1 cellular context compared by ENCODE assay signal in the genomic region with DNA sequence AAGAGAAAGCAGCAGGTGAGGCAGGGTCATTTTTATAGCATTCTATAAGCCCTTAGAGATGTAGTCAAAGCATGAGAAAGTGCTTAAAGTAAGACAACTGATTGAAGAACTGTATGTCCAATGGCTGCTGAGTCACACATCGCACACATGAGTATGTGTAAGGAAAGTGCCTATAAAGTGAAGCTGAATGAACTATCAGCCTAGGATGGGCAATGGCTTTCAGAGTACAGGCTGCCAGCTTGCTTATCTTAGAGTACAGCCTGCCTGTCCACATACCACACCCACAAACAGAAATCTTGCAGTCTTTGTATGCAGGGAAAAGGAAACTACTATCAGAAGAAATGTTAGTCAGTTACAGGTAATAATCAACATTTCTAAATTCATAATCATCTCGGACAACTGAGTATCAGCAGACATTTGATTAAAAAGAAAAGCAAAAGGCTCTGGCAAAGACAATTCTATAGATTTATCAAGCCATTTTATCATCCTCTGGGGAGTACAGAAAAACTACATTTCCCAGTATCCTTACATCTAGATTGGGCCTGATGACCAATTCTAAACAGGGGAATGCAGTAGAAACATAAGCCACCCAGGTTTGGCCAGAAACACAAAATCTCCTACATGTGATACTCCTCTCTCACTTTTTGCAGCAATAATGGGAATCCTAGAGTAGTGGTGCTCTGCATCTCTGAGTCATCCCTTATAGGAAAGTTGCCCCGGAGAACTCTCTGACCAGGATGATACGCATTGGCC.
TF ChIP-seq lines count a peak whose summit lies in the region.

No MANE protein-coding gene starts in this region.

TF ChIP-seq in K562, 482 proteins besides CTCF, POLR2A, EP300 and RAD21 (continued from another document and continues in another):
- TF ChIP-seq ZBTB40 (IDR thresholded peaks at IDR 0.05) (no peak), ZBTB40 (CRISPR knock-in tag; IDR thresholded peaks at IDR 0.05) (no peak), BMI1 (IDR thresholded peaks at IDR 0.05; ENCODE audit: low read length) (no peak), ZNF324 (CRISPR knock-in tag; IDR thresholded peaks at IDR 0.05) (no peak), MXI1 (IDR thresholded peaks at IDR 0.05; ENCODE audit: low read depth, low read length) (no peak), CCNT2 (IDR thresholded peaks at IDR 0.05; ENCODE audit: borderline replicate concordance, extremely low read depth, insufficient read length, low read depth, low read length) (no peak), ZFP30 (CRISPR knock-in tag; IDR thresholded peaks at IDR 0.05; ENCODE audit: borderline replicate concordance) (no peak), CBFA2T2 (conservative IDR thresholded peaks at IDR 0.05) (peak; percentile 77), CBX5 (IDR thresholded peaks at IDR 0.05; ENCODE audit: borderline replicate concordance, low read depth) (no peak), FOS (IDR thresholded peaks at IDR 0.05; ENCODE audit: extremely low read depth, insufficient read length) (no peak), CBX2 (IDR thresholded peaks at IDR 0.05; ENCODE audit: insufficient read depth, low read length, poor library complexity, severe bottlenecking) (no peak), ZNF165 (CRISPR knock-in tag; IDR thresholded peaks at IDR 0.05; ENCODE audit: borderline replicate concordance) (no peak), ZBTB7A (IDR thresholded peaks at IDR 0.05; ENCODE audit: borderline replicate concordance, control insufficient read depth, low read depth, low read length) (no peak), ZNF551 (CRISPR knock-in tag; IDR thresholded peaks at IDR 0.05) (no peak), TEAD2 (tag; IDR thresholded peaks at IDR 0.05) (no peak), GTF3C2 (IDR thresholded peaks at IDR 0.05; ENCODE audit: borderline replicate concordance, extremely low read depth, insufficient read length) (no peak), SMARCB1 (IDR thresholded peaks at IDR 0.05; ENCODE audit: insufficient read length, low read depth) (no peak), GTF2A2 (tag; IDR thresholded peaks at IDR 0.05) (no peak), CSDE1 (IDR thresholded peaks at IDR 0.05) (no peak), CBX1 (IDR thresholded peaks at IDR 0.05; ENCODE audit: low read depth) (no peak), OTX1 (CRISPR knock-in tag; IDR thresholded peaks at IDR 0.05) (no peak), CHD2 (IDR thresholded peaks at IDR 0.05; ENCODE audit: low read depth, low read length) (no peak), TCF7 (IDR thresholded peaks at IDR 0.05; ENCODE audit: borderline replicate concordance) (no peak), POLR3A (IDR thresholded peaks at IDR 0.05; ENCODE audit: borderline replicate concordance, extremely low read depth, insufficient read depth, insufficient read length) (no peak), HMG20A (CRISPR knock-in tag; conservative IDR thresholded peaks at IDR 0.05) (no peak), BRD9 (IDR thresholded peaks at IDR 0.05; ENCODE audit: low read depth, partially characterized antibody) (no peak), NRF1 (conservative IDR thresholded peaks at IDR 0.05 in 1 of 2, IDR thresholded peaks at IDR 0.05 in 1 of 2) (0 out of 4 replicates have a peak, but pooled peaks of 1 of the 2 experiments have one; percentile 21), STAT5A (IDR thresholded peaks at IDR 0.05; ENCODE audit: borderline replicate concordance, low read length) (peak; percentile 78), ZBTB11 (CRISPR knock-in tag; IDR thresholded peaks at IDR 0.05) (no peak)
- TF ChIP-seq, protein P1, sequence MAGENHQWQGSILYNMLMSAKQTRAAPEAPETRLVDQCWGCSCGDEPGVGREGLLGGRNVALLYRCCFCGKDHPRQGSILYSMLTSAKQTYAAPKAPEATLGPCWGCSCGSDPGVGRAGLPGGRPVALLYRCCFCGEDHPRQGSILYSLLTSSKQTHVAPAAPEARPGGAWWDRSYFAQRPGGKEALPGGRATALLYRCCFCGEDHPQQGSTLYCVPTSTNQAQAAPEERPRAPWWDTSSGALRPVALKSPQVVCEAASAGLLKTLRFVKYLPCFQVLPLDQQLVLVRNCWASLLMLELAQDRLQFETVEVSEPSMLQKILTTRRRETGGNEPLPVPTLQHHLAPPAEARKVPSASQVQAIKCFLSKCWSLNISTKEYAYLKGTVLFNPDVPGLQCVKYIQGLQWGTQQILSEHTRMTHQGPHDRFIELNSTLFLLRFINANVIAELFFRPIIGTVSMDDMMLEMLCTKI (IDR thresholded peaks at IDR 0.05; ENCODE audit: partially characterized antibody): no peak
- TF ChIP-seq, protein P2, sequence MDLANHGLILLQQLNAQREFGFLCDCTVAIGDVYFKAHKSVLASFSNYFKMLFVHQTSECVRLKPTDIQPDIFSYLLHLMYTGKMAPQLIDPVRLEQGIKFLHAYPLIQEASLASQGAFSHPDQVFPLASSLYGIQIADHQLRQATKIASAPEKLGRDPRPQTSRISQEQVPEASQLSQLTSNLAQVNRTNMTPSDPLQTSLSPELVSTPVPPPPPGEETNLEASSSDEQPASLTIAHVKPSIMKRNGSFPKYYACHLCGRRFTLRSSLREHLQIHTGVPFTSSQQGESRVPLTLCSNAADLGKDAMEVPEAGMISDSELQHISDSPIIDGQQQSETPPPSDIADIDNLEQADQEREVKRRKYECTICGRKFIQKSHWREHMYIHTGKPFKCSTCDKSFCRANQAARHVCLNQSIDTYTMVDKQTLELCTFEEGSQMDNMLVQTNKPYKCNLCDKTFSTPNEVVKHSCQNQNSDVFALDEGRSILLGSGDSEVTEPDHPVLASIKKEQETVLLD (IDR thresholded peaks at IDR 0.05): 0 out of 2 replicates have a peak, but pooled peaks have one; percentile 15
- TF ChIP-seq, protein P3, sequence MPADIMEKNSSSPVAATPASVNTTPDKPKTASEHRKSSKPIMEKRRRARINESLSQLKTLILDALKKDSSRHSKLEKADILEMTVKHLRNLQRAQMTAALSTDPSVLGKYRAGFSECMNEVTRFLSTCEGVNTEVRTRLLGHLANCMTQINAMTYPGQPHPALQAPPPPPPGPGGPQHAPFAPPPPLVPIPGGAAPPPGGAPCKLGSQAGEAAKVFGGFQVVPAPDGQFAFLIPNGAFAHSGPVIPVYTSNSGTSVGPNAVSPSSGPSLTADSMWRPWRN (IDR thresholded peaks at IDR 0.05; ENCODE audit: low read depth): no peak
- TF ChIP-seq, protein P4, sequence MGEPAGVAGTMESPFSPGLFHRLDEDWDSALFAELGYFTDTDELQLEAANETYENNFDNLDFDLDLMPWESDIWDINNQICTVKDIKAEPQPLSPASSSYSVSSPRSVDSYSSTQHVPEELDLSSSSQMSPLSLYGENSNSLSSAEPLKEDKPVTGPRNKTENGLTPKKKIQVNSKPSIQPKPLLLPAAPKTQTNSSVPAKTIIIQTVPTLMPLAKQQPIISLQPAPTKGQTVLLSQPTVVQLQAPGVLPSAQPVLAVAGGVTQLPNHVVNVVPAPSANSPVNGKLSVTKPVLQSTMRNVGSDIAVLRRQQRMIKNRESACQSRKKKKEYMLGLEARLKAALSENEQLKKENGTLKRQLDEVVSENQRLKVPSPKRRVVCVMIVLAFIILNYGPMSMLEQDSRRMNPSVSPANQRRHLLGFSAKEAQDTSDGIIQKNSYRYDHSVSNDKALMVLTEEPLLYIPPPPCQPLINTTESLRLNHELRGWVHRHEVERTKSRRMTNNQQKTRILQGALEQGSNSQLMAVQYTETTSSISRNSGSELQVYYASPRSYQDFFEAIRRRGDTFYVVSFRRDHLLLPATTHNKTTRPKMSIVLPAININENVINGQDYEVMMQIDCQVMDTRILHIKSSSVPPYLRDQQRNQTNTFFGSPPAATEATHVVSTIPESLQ (CRISPR knock-in tag; IDR thresholded peaks at IDR 0.05): no peak
